14 cellular contexts compared by ENCODE assay signal in genomic region chr12:104555650-104556049, GRCh38.
DNase-seq lines count a peak whose midpoint lies in the region; ATAC-seq and TF ChIP-seq lines count a peak whose summit lies in the region.
"Had no signal": no experiment of that assay in that cellular context is flagged by ENCODE, and none has a peak within 500 bp of the region (broad histone marks: within the 10 kb centered on the region; RNA-seq: fewer than 3 reads in every experiment).

No MANE protein-coding gene starts in this region.

- H3K27ac ChIP-seq in A673 (ENCODE audit: low read depth, low read length, poor library complexity, severe bottlenecking) (no peak overlapping the region), HCT116 (ENCODE audit: low read depth, low read length) (no peak overlapping the region), MM.1S (ENCODE audit: low read length) (no peak overlapping the region)
- H3K27ac ChIP-seq: upper lobe of left lung had no signal

- no peak for TF ChIP-seq RAD21 in HCT116 (IDR thresholded peaks at IDR 0.05; ENCODE audit: low read depth)

- H3K36me3 ChIP-seq in A673 (ENCODE audit: insufficient read depth, low read length, poor library complexity, severe bottlenecking) (no peaks in the 10 kb centered on the region), HCT116 (ENCODE audit: control insufficient read depth in 1 of 2, insufficient read depth in 2 of 2, low read length in 2 of 2) (no peaks in the 10 kb centered on the region), MM.1S (replicated peaks; ENCODE audit: insufficient read depth, low read length) (no peaks in the 10 kb centered on the region)
- H3K36me3 ChIP-seq: upper lobe of left lung had no signal

- H3K9ac ChIP-seq in HCT116 (ENCODE audit: low read length) (no peak overlapping the region), MM.1S (ENCODE audit: low read length) (no peak overlapping the region)

- 39 to 43% methylated on average over 6 of the region's 6 CpGs for WGBS in lower leg skin, 2 donors

- H3K79me2 ChIP-seq in HCT116 (ENCODE audit: insufficient read depth, low read length): no peaks in the 10 kb centered on the region
- peaks cover 22% of the 10 kb centered on the region for H3K79me2 ChIP-seq in MM.1S (ENCODE audit: low read length)

- H3K4me1 ChIP-seq in A673 (ENCODE audit: insufficient read depth, low read length, poor library complexity, severe bottlenecking) (peaks cover 24% of the 10 kb centered on the region), HCT116 (ENCODE audit: control insufficient read depth in 1 of 2, insufficient read depth in 2 of 2, low read length in 2 of 2) (no peaks in the 10 kb centered on the region), MM.1S (ENCODE audit: low read length) (no peaks in the 10 kb centered on the region)
- H3K4me1 ChIP-seq: upper lobe of left lung had no signal

- intact Hi-C loops in A673 (cut with micrococcal nuclease; ENCODE audit: unreplicated experiment) (no loop called here), HCT116 (cut with micrococcal nuclease) (no loop called here), lower leg skin (cut with DNase I; ENCODE audit: low total_unique reads) (no loop called here)

- H3K9me3 ChIP-seq in A673 (ENCODE audit: low read depth, low read length, poor library complexity, severe bottlenecking) (no peaks in the 10 kb centered on the region), HCT116 (ENCODE audit: control insufficient read depth in 1 of 2, insufficient read depth in 1 of 2, low read depth in 1 of 2, low read length in 2 of 2) (peaks cover 0 to 4% of the 10 kb centered on the region in 2 experiments; a peak in 1 of 4 replicates), MM.1S (replicated peaks; ENCODE audit: insufficient read depth, low read length) (no peaks in the 10 kb centered on the region)
- H3K9me3 ChIP-seq: upper lobe of left lung had no signal

- TF ChIP-seq CTCF in A673 (conservative IDR thresholded peaks at IDR 0.05; ENCODE audit: low read depth, low read length) (no peak), HCT116 (IDR thresholded peaks at IDR 0.05 in 2 of 3, conservative IDR thresholded peaks at IDR 0.05 in 1 of 3; ENCODE audit: borderline replicate concordance in 1 of 3, insufficient read depth in 1 of 3, low read depth in 2 of 3, low read length in 2 of 3) (no peak), MM.1S (IDR thresholded peaks at IDR 0.05; ENCODE audit: low read length) (no peak), lower leg skin (IDR thresholded peaks at IDR 0.05) (no peak)

- H4K20me1 ChIP-seq in HCT116 (ENCODE audit: insufficient read depth): no peaks in the 10 kb centered on the region
- H4K20me1 ChIP-seq in MM.1S (ENCODE audit: insufficient read depth, low read length): no peaks in the 10 kb centered on the region

- POLR2A ChIA-PET in A673 (lab: Charles Lee; ENCODE audit: low non-redundant PET) (interaction anchor here (0.5 kb wide), 1 partner anchor 350 kb away, joined by 3 read pairs; no protein-coding TSS in a partner anchor), HCT116 (lab: Charles Lee) (no interaction called here)

- H3K4me3 ChIP-seq in A673 (ENCODE audit: low read depth, low read length, poor library complexity, severe bottlenecking): no peak overlapping the region
- no peak overlapping the region for H3K4me3 ChIP-seq in HCT116 (replicated peaks in 1 of 2; ENCODE audit: low read depth in 1 of 2, low read length in 2 of 2)
- no peak overlapping the region for H3K4me3 ChIP-seq in MM.1S (ENCODE audit: low read length)
- no peak overlapping the region for H3K4me3 ChIP-seq in lower leg skin (ENCODE audit: low read depth, poor library complexity, severe bottlenecking)
- H3K4me3 ChIP-seq: upper lobe of left lung had no signal

- H2AFZ ChIP-seq in HCT116 (ENCODE audit: low read depth, low read length, poor library complexity, severe bottlenecking) (no peak overlapping the region), MM.1S (ENCODE audit: low read length) (no peak overlapping the region)

- BruUV-seq in A673 (replicated peaks; lab: Mats Ljungman, UMichigan) (no TSS peak), HCT116 (replicated peaks; lab: Mats Ljungman, UMichigan) (no TSS peak)

- no peak for ATAC-seq in HCT116
- no peak for ATAC-seq in GM21619 (IDR thresholded peaks at IDR 0.05; ENCODE audit: unreplicated experiment)
- ATAC-seq: SK-N-SH treated with all-trans-retinoic acid at 6 μM for 48 hours had no signal

- H3F3A ChIP-seq in MM.1S (ENCODE audit: insufficient read depth, low read length): no peaks in the 10 kb centered on the region

- peak; percentile 75 for DNase-seq in A673 (ENCODE audit: low spot score)
- no peak for DNase-seq in HCT116 (ENCODE audit: low read depth, low spot score)
- DNase-seq in NCI-H2171 treated with DMSO at 0.1 percent for 48 hours (lab: John Stamatoyannopoulos, UW): peak; percentile 85
- peak; percentile 22 for DNase-seq in iPS-NIHi7 (ENCODE audit: extremely low spot score)
- DNase-seq in MM.1S: no peak
- no peak for DNase-seq in lower leg skin (ENCODE audit: low spot score in 2 of 2)
- no peak for DNase-seq in HT-29 (ENCODE audit: low spot score)
- DNase-seq: activated B cell treated with CpG ODN at 0.5 μM for 24 hours; activated T-cell treated with anti-CD3 and anti-CD28 coated beads, Interleukin-2, amount 50 U/mL, for 1 hour; amniotic stem cell; stimulated activated CD4-positive, alpha-beta T cell treated with anti-CD3 and anti-CD28 coated beads, Interleukin-15, amount 100 ng/mL, for 24 hours had no signal

- H3K9me2 ChIP-seq in HCT116 (ENCODE audit: insufficient read depth): no peaks in the 10 kb centered on the region
- H3K9me2 ChIP-seq in MM.1S (replicated peaks; ENCODE audit: insufficient read depth, low read length): no peaks in the 10 kb centered on the region

- CTCF ChIA-PET in A673 (lab: Charles Lee): no interaction called here
- CTCF ChIA-PET in HCT116 (lab: Charles Lee): no interaction called here

- TF ChIP-seq POLR2A in HCT116 (IDR thresholded peaks at IDR 0.05; ENCODE audit: borderline replicate concordance, extremely low read depth, insufficient read depth, insufficient read length) (no peak), lower leg skin (IDR thresholded peaks at IDR 0.05) (no peak)

- no peaks in the 10 kb centered on the region for H3K27me3 ChIP-seq in A673 (replicated peaks; ENCODE audit: insufficient read depth, low read depth, low read length, poor library complexity)
- no peaks in the 10 kb centered on the region for H3K27me3 ChIP-seq in HCT116 (ENCODE audit: insufficient read depth, low read length)
- no peaks in the 10 kb centered on the region for H3K27me3 ChIP-seq in MM.1S (replicated peaks; ENCODE audit: insufficient read depth, low read length)
- H3K27me3 ChIP-seq: upper lobe of left lung had no signal

- no peak overlapping the region for H3K4me2 ChIP-seq in HCT116 (ENCODE audit: low read length)
- no peak overlapping the region for H3K4me2 ChIP-seq in MM.1S (ENCODE audit: low read depth, low read length)

- RAD21 ChIA-PET in HCT116 (lab: Charles Lee; ENCODE audit: low non-redundant PET in 1 of 2, low total read pairs in 2 of 2, uncharacterized antibody in 2 of 2, unreplicated experiment in 2 of 2): no interaction called here

TF ChIP-seq in HCT116, 20 proteins besides CTCF, POLR2A, EP300 and RAD21:
- peak; percentile 79 for TF ChIP-seq TCF7L2 (IDR thresholded peaks at IDR 0.05; ENCODE audit: borderline replicate concordance, extremely low read depth, insufficient read depth, insufficient read length)
- TF ChIP-seq EZH2 (IDR thresholded peaks at IDR 0.05): no peak

Comparison
In these comparisons a context has a peak if more than half of its experiments do, and no peak if none do; other contexts are left out.
1. DNase-seq: peak in A673 (single experiment), NCI-H2171 treated with DMSO at 0.1 percent for 48 hours (single experiment) and iPS-NIHi7 (single experiment); none in HCT116 (single experiment), MM.1S (single experiment), lower leg skin (0 of 2) and HT-29 (single experiment).